In genomic region chr19:43626838-43627237, GRCh38 we compare ENCODE assay signal across 2 cellular contexts.
TF ChIP-seq lines count a peak whose summit lies in the region.

No MANE protein-coding gene starts in this region.

TF ChIP-seq in IMR-90, 13 proteins besides CTCF, POLR2A, EP300 and RAD21:
- TF ChIP-seq MXI1 (IDR thresholded peaks at IDR 0.05; ENCODE audit: borderline replicate concordance, low read depth, low read length): no peak
- TF ChIP-seq RFX5 (IDR thresholded peaks at IDR 0.05; ENCODE audit: low read depth, low read length): no peak
- no peak for TF ChIP-seq CEBPB (IDR thresholded peaks at IDR 0.05; ENCODE audit: low read depth, low read length)
- TF ChIP-seq BHLHE40 (IDR thresholded peaks at IDR 0.05; ENCODE audit: low read depth, low read length): no peak
- no peak for TF ChIP-seq FOS (IDR thresholded peaks at IDR 0.05; ENCODE audit: low read depth, low read length)
TF ChIP-seq in IMR-90: peak in this region for 0.

TF ChIP-seq in HepG2, 621 proteins besides CTCF, POLR2A, EP300 and RAD21:
- TF ChIP-seq THYN1 (CRISPR knock-in tag; IDR thresholded peaks at IDR 0.05; ENCODE audit: borderline replicate concordance, low read depth): no peak
- no peak for TF ChIP-seq ZBTB34 (CRISPR knock-in tag; IDR thresholded peaks at IDR 0.05)
- no peak for TF ChIP-seq ZNF574 (CRISPR knock-in tag; IDR thresholded peaks at IDR 0.05)
- TF ChIP-seq ZNF597 (CRISPR knock-in tag; IDR thresholded peaks at IDR 0.05): no peak
- no peak for TF ChIP-seq SPEN (CRISPR knock-in tag; IDR thresholded peaks at IDR 0.05; ENCODE audit: low read depth)
